ENCODE assay signal across 8 cellular contexts in genomic region chr11:28332393-28332792, GRCh38.
DNase-seq lines count a peak whose midpoint lies in the region; ATAC-seq and TF ChIP-seq lines count a peak whose summit lies in the region.
"Not testable (repeated sequence)": the region's sequence is repeated elsewhere in the genome, so short reads cannot be mapped to it uniquely, and the experiment has no call there.

No MANE protein-coding gene starts in this region.

- H4K20me1 ChIP-seq in IMR-90 (ENCODE audit: insufficient read depth, low read length) = not testable (repeated sequence)

- TF ChIP-seq CTCF in CD4-positive, alpha-beta T cell (IDR thresholded peaks at IDR 0.05); IMR-90 (conservative IDR thresholded peaks at IDR 0.05; ENCODE audit: low read depth, low read length); left lung (IDR thresholded peaks at IDR 0.05): not testable (repeated sequence)

- H3K4me1 Mint-ChIP-seq in CD4-positive, alpha-beta T cell (ENCODE audit: low read depth) = not testable (repeated sequence)

- not testable (repeated sequence) for H3K4me1 ChIP-seq in IMR-90 (ENCODE audit: control insufficient read depth, insufficient read depth, low read length); left lung

- H3K9me3 ChIP-seq in CD4-positive, alpha-beta T cell (ENCODE audit: control insufficient read depth, low read length); IMR-90 (ENCODE audit: control insufficient read depth, insufficient read depth, low read length); left lung: not testable (repeated sequence)

- not testable (repeated sequence) for H3K18ac ChIP-seq in IMR-90 (ENCODE audit: low read depth, low read length)

- intact Hi-C loops in CD4-positive, alpha-beta T cell (cut with DNase I, micrococcal nuclease); IMR-90 (cut with micrococcal nuclease); left lung (cut with DNase I): not testable (repeated sequence)

- no CpG with 5 or more reads among the region's 4 CpGs for WGBS in IMR-90 (ENCODE audit: extremely low coverage in 2 of 2, insufficient read length in 1 of 2), 2 experiments

- H3K36me3 Mint-ChIP-seq in CD4-positive, alpha-beta T cell (ENCODE audit: low read depth) = peaks cover 19% of the 10 kb centered on the region

- not testable (repeated sequence) for H4K5ac ChIP-seq in IMR-90 (ENCODE audit: low read depth, low read length)

- H3K4me3 ChIP-seq in IMR-90 (ENCODE audit: insufficient read depth, low read depth, low read length); left lung: not testable (repeated sequence)

- in situ Hi-C loops in IMR-90 (cut with MboI; ENCODE audit: low sequenced_read_pairs) = not testable (repeated sequence)

- H3K14ac ChIP-seq in IMR-90 (replicated peaks; ENCODE audit: low read depth, low read length) = not testable (repeated sequence)

- not testable (repeated sequence) for H3K4me3 Mint-ChIP-seq in CD4-positive, alpha-beta T cell

- TF ChIP-seq RAD21 in IMR-90 (IDR thresholded peaks at IDR 0.05; ENCODE audit: low read length) = not testable (repeated sequence)

- not testable (repeated sequence) for BruUV-seq in IMR-90 (replicated peaks; lab: Mats Ljungman, UMichigan)

- H2BK120ac ChIP-seq in IMR-90 (ENCODE audit: low read depth, low read length) = not testable (repeated sequence)

- not testable (repeated sequence) for H3K56ac ChIP-seq in IMR-90 (ENCODE audit: extremely low read depth, insufficient read depth, low read length)

- CTCF ChIA-PET in CD4-positive, alpha-beta T cell (lab: Charles Lee); IMR-90 (lab: Yijun Ruan, JAX): not testable (repeated sequence)

- not testable (repeated sequence) for H3K27ac ChIP-seq in CD4-positive, alpha-beta T cell (ENCODE audit: low read depth, low read length); IMR-90 (ENCODE audit: insufficient read depth, low read length); left lung

- peak; percentile 41 for ATAC-seq in CD4-positive, alpha-beta T cell (ENCODE audit: poor library complexity)
- ATAC-seq in GM18508 (IDR thresholded peaks at IDR 0.05; ENCODE audit: insufficient read depth, unreplicated experiment) (peak; percentile 65), GM19395 (IDR thresholded peaks at IDR 0.05; ENCODE audit: unreplicated experiment) (peak; percentile 65), HG02759 (IDR thresholded peaks at IDR 0.05; ENCODE audit: unreplicated experiment) (peak; percentile 67), IMR-90 (ENCODE audit: low read depth) (peak; percentile 32; the same call in 1 of the 2 replicates), left lung (peak; percentile 33)
- peak; percentile 51 to 71 for ATAC-seq in activated CD4-positive, CD25-positive, alpha-beta regulatory T cell treated with anti-CD3 and anti-CD28 coated beads, Interleukin-2, amount 50 U/mL, for 24 hours

- H3K79me1 ChIP-seq in IMR-90 (ENCODE audit: low read depth in 1 of 2, low read length in 2 of 2) = not testable (repeated sequence)

- not testable (repeated sequence) for H2AK9ac ChIP-seq in IMR-90 (replicated peaks; ENCODE audit: low read depth, low read length, poor library complexity)

- not testable (repeated sequence) for H3K9me1 ChIP-seq in IMR-90 (ENCODE audit: insufficient read depth, low read length)

- not testable (repeated sequence) for DNase-seq in CD4-positive, alpha-beta T cell; IMR-90; left lung
- peak; percentile 17 for DNase-seq in amniotic epithelial cell (ENCODE audit: low read depth)

- H3K36me3 ChIP-seq in IMR-90 (ENCODE audit: control insufficient read depth, insufficient read depth, low read length); left lung: not testable (repeated sequence)

- not testable (repeated sequence) for H2AK5ac ChIP-seq in IMR-90 (ENCODE audit: low read depth, low read length)

- TF ChIP-seq POLR2A in IMR-90 (IDR thresholded peaks at IDR 0.05; ENCODE audit: low read depth, low read length) = not testable (repeated sequence)

- H3K4me2 ChIP-seq in IMR-90 (ENCODE audit: low read depth, low read length) = not testable (repeated sequence)

- not testable (repeated sequence) for H3K9ac ChIP-seq in IMR-90 (ENCODE audit: low read depth, low read length)

- H2BK5ac ChIP-seq in IMR-90 (ENCODE audit: low read depth, low read length, poor library complexity, severe bottlenecking) = not testable (repeated sequence)

- not testable (repeated sequence) for H3K4ac ChIP-seq in IMR-90 (ENCODE audit: low read depth, low read length)

- H2AFZ ChIP-seq in IMR-90 (replicated peaks; ENCODE audit: low read length, poor library complexity) = not testable (repeated sequence)

- not testable (repeated sequence) for H3K23ac ChIP-seq in IMR-90 (ENCODE audit: low read depth, low read length)

- H2BK20ac ChIP-seq in IMR-90 (ENCODE audit: low read depth, low read length) = not testable (repeated sequence)

- H4K91ac ChIP-seq in IMR-90 (ENCODE audit: insufficient read depth, low read depth, low read length) = not testable (repeated sequence)

- H4K8ac ChIP-seq in IMR-90 (ENCODE audit: low read depth in 2 of 2, low read length in 2 of 2) = not testable (repeated sequence)

- H3K9me3 Mint-ChIP-seq in CD4-positive, alpha-beta T cell = not testable (repeated sequence)

- dilution Hi-C loops in IMR-90 (cut with HindIII; ENCODE audit: low sequenced_read_pairs, unreplicated experiment) = not testable (repeated sequence)

- H3K27me3 Mint-ChIP-seq in CD4-positive, alpha-beta T cell = not testable (repeated sequence)

- H3K27me3 ChIP-seq in CD4-positive, alpha-beta T cell (ENCODE audit: control insufficient read depth, insufficient read depth, low read length); IMR-90 (ENCODE audit: control insufficient read depth, insufficient read depth, low read length); left lung: not testable (repeated sequence)

- H3K27ac Mint-ChIP-seq in CD4-positive, alpha-beta T cell = not testable (repeated sequence)

- H2BK15ac ChIP-seq in IMR-90 (ENCODE audit: low read depth, low read length) = not testable (repeated sequence)

- POLR2A ChIA-PET in CD4-positive, alpha-beta T cell (lab: Charles Lee); IMR-90 (lab: Charles Lee; ENCODE audit: unreplicated experiment): not testable (repeated sequence)
